ENCODE assay signal across 8 cellular contexts in genomic region chr3:142148871-142149860, GRCh38. TPM values are rescaled to one million over a fixed set of nuclear protein-coding genes. Genes with fewer than 3 reads are reported as not detected.
DNase-seq lines count a peak whose midpoint lies in the region; ATAC-seq and TF ChIP-seq lines count a peak whose summit lies in the region.

TFDP2 (minus strand) TSS chr3:142149544; CDS start chr3:142101749, 47,795 bp downstream.

- H3K4me1 ChIP-seq in BE2C, result no peaks in the 10 kb centered on the region

- H3K27me3 ChIP-seq in BE2C, result no peaks in the 10 kb centered on the region

- TF ChIP-seq CTCF in BE2C (IDR thresholded peaks at IDR 0.05; ENCODE audit: low read depth, low read length), result no peak
- no peak for TF ChIP-seq CTCF in choroid plexus epithelial cell (conservative IDR thresholded peaks at IDR 0.05; ENCODE audit: low read depth, low read length)

- peak; percentile 44 for TF ChIP-seq POLR2A in GM19193 (IDR thresholded peaks at IDR 0.05; ENCODE audit: extremely low read depth, insufficient read depth, insufficient read length)

- peak; percentile 100 for ATAC-seq in HG03432 (IDR thresholded peaks at IDR 0.05; ENCODE audit: unreplicated experiment)

- H3K36me3 ChIP-seq in BE2C, result no peaks in the 10 kb centered on the region; the same call in 1 of the 2 replicates

- peak within 1 kb of the TSS; percentile 75 for H3K4me3 ChIP-seq in BE2C (ENCODE audit: low read depth, low read length)
- H3K4me3 ChIP-seq in choroid plexus epithelial cell (ENCODE audit: low read depth, low read length), result peak within 1 kb of the TSS; percentile 73

- H3K9me3 ChIP-seq in BE2C, result no peaks in the 10 kb centered on the region

- DNase-seq in BE2C, result peak; percentile 97
- DNase-seq in NCI-H460 (ENCODE audit: extremely low read depth, low read depth), result peak; percentile 67
- DNase-seq in activated CD4-positive, alpha-beta T cell treated with anti-CD3 and anti-CD28 coated beads for 4 hours, result peak; percentile 74 to 75
- DNase-seq in choroid plexus epithelial cell (ENCODE audit: low read depth), result peak; percentile 89
- DNase-seq in kidney tubule cell (ENCODE audit: low spot score), result peak; percentile 87
- DNase-seq in stimulated activated CD4-positive, alpha-beta T cell treated with anti-CD3 and anti-CD28 coated beads, Interleukin-1b, Interleukin-23, amount 100 ng/mL, for 24 hours (ENCODE audit: low read depth in 4 of 4, low spot score in 1 of 4), result peak; percentile 56 to 81 (median 71)

RNA-seq across cellular contexts. Expression of gene TFDP2, which starts in this region (rescaled TPM):
- 8.3 TPM for polyA plus RNA-seq in BE2C (2012; ENCODE audit: insufficient read depth, insufficient read length, low read depth)
- total RNA-seq in NCI-H460 (2014; rRNA removed; shearing (Covaris generic)), result 32.7 and 35.0 TPM in 2 replicates
- 18.4 and 59.2 TPM in 2 replicates for polyA plus RNA-seq in NCI-H460 (2014; cell fraction: nucleus; rRNA removed)

Comparison
In these comparisons a context has a peak if more than half of its experiments do, and no peak if none do; other contexts are left out.
1. Peak in every context shown above with its lines: DNase-seq, ATAC-seq and H3K4me3 ChIP-seq.